ENCODE assay signal across 7 cellular contexts in the genomic region with DNA sequence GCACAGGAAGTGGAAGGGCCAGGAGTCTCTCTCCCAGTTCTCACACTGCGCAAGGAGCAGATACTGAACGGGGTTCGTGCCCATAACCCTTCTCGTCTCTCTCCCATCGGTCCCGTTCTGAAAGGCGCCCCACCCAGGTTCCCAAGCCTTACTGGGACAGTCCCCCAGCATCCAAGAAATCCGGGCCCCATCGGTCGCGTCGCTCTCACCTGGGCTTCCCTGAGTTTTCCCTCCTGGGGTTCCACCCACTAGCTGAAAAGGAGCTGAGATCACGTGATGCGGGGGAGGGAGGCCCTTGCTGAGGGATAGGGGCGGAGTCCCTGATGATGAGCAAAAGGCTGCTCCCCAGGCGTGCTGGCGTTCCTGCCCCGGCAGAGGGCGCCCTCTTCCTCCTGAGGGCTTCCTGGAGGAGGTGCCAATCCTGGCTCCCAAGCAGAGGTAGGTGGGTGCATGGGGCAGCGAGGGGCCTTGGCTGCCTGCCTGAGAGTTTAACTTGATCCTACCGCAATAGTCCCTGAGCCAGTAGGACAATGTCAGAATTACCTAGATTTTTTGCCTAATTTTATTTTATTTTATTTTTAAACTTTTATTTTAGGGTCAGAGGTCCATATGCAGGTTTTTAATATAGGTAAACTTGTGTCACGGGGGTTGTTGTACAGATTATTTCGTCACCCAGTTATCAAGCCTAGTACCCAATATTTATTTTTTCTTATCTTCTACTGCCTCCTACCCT. TPM values are rescaled to one million over a fixed set of nuclear protein-coding genes. Genes with fewer than 3 reads are reported as not detected.
DNase-seq lines count a peak whose midpoint lies in the region; ATAC-seq, FAIRE-seq and TF ChIP-seq lines count a peak whose summit lies in the region.

Gene SPOCD1 (minus strand): TSS at position 271 of the 733 bp plus-strand sequence. CDS start 689 bp downstream, outside the sequence.

- no peaks in the 10 kb centered on the region for H3K4me1 ChIP-seq in colonic mucosa

- no peaks in the 10 kb centered on the region for H3K9me3 ChIP-seq in colonic mucosa

- H3K36me3 ChIP-seq in colonic mucosa: no peaks in the 10 kb centered on the region

- peak; percentile 68 for DNase-seq in GM12892 (ENCODE audit: insufficient read length)
- peak; percentile 78 for DNase-seq in NCI-H2196 (lab: John Stamatoyannopoulos, UW; ENCODE audit: unreplicated experiment)
- peak; percentile 87 to 88 for DNase-seq in activated CD4-positive, alpha-beta T cell treated with anti-CD3 and anti-CD28 coated beads for 24 hours (ENCODE audit: low read depth in 2 of 2)
- DNase-seq in colonic mucosa: peak; percentile 94
- DNase-seq in left lobe of liver (ENCODE audit: low spot score): peak; percentile 80
- DNase-seq in stimulated activated CD4-positive, alpha-beta T cell treated with anti-CD3 and anti-CD28 coated beads, TNF-alpha, amount 100 ng/mL, for 4 hours (ENCODE audit: low read depth in 3 of 3): peak; percentile 67 to 73 (median 69)

- H3K9ac ChIP-seq in colonic mucosa (ENCODE audit: low read depth in 2 of 2, low read length in 2 of 2): peak within 1 kb of the TSS in 1 of 2 donors; percentile 35

- TF ChIP-seq POLR2A in GM12892 (IDR thresholded peaks at IDR 0.05; ENCODE audit: low read depth, low read length): no peak

- ATAC-seq in left lobe of liver: peak; percentile 98
- no peak for ATAC-seq in GM18498 (IDR thresholded peaks at IDR 0.05; ENCODE audit: unreplicated experiment)

- no peak for FAIRE-seq in GM12892 (lab: Jason Lieb, UNC)

- peak; percentile 86 for TF ChIP-seq CTCF in colonic mucosa (IDR thresholded peaks at IDR 0.05)

- H3K4me3 ChIP-seq in colonic mucosa: no peak within 1 kb of the TSS

- no peak within 1 kb of the TSS for H3K27ac ChIP-seq in colonic mucosa

- intact Hi-C loops in colonic mucosa (cut with DNase I): loop anchor here (5.0 kb wide), 1 partner anchor 146 kb away; no protein-coding TSS in a partner anchor

- no peaks in the 10 kb centered on the region for H3K27me3 ChIP-seq in colonic mucosa

RNA-seq across cellular contexts. Expression of gene SPOCD1, which starts in this region (rescaled TPM):
- 0.47 TPM for polyA plus RNA-seq in GM12892 (2012; ENCODE audit: missing spikeins)
- total RNA-seq in colonic mucosa (under 1 TPM; 0.45 to 0.59 TPM), left lobe of liver (0.08 TPM)

Comparison
In these comparisons a context has a peak if more than half of its experiments do, and no peak if none do; other contexts are left out.
1. Peak in DNase-seq in colonic mucosa; RNA of the gene not detected or under 1 TPM.
2. Peak in DNase-seq and ATAC-seq in left lobe of liver; RNA of the gene not detected or under 1 TPM.